Comparison of ENCODE assay signal across 29 cellular contexts in genomic region chr16:86572616-86573015, GRCh38. TPM values are rescaled to one million over a fixed set of nuclear protein-coding genes. Genes with fewer than 3 reads are reported as not detected.
DNase-seq lines count a peak whose midpoint lies in the region; ATAC-seq, FAIRE-seq and TF ChIP-seq lines count a peak whose summit lies in the region.
"Had no signal": no experiment of that assay in that cellular context is flagged by ENCODE, and none has a peak within 500 bp of the region (broad histone marks: within the 10 kb centered on the region; RNA-seq: fewer than 3 reads in every experiment).

No MANE protein-coding gene starts in this region.

- H3K27ac Mint-ChIP-seq in astrocyte (ENCODE audit: unreplicated experiment) = peak overlapping the region; percentile 58
- no peak overlapping the region for H3K27ac Mint-ChIP-seq in activated naive CD4-positive, alpha-beta T cell treated with anti-CD3 and anti-CD28 coated beads for 36 hours
- H3K27ac Mint-ChIP-seq: activated CD4-positive, alpha-beta memory T cell treated with anti-CD3 and anti-CD28 coated beads, Interleukin-2, amount 10 ng/mL, durations not matched to agents 7 days and 5 days; CD4-positive, alpha-beta T cell; progenitor cell of endocrine pancreas; T-helper 17 cell had no signal

- H2BK5ac ChIP-seq in mesenchymal stem cell (ENCODE audit: low read depth, low read length, poor library complexity, severe bottlenecking) = peak overlapping the region; percentile 67

- H3K4me1 ChIP-seq in left ventricle myocardium inferior = peaks cover 40% of the 10 kb centered on the region
- peaks cover 0 to 50% (median 20%) of the 10 kb centered on the region in 9 donors for H3K4me1 ChIP-seq in heart right ventricle
- H3K4me1 ChIP-seq in astrocyte (ENCODE audit: insufficient read depth, low read length) = peaks cover 50% of the 10 kb centered on the region
- peaks cover 38% of the 10 kb centered on the region for H3K4me1 ChIP-seq in mesenchymal stem cell (ENCODE audit: control insufficient read depth, insufficient read depth, low read depth, low read length)
- peaks cover 22 to 42% of the 10 kb centered on the region in 2 donors for H3K4me1 ChIP-seq in thoracic aorta (ENCODE audit: control insufficient read depth in 1 of 2, low read depth in 2 of 2)
- H3K4me1 ChIP-seq: right lobe of liver had no signal

- no peaks in the 10 kb centered on the region for H3K36me3 ChIP-seq in left ventricle myocardium inferior
- no peaks in the 10 kb centered on the region for H3K36me3 ChIP-seq in heart right ventricle
- peaks cover 12% of the 10 kb centered on the region for H3K36me3 ChIP-seq in astrocyte (ENCODE audit: insufficient read depth, low read length)
- H3K36me3 ChIP-seq in mesenchymal stem cell (ENCODE audit: control insufficient read depth in 1 of 2, insufficient read depth in 2 of 2, low read depth in 1 of 2, low read length in 2 of 2) = peaks cover 0 to 29% of the 10 kb centered on the region in 2 experiments
- H3K36me3 ChIP-seq in thoracic aorta = no peaks in the 10 kb centered on the region
- H3K36me3 ChIP-seq: gastroesophageal sphincter, neutrophil, right lobe of liver, tibial nerve had no signal

- no peak overlapping the region for H2BK12ac ChIP-seq in mesenchymal stem cell (ENCODE audit: low read length in 2 of 2)

- no peak overlapping the region for H2BK120ac ChIP-seq in mesenchymal stem cell (ENCODE audit: low read depth, low read length)

- H3K79me1 ChIP-seq in mesenchymal stem cell (replicated peaks; ENCODE audit: low read length, poor library complexity, severe bottlenecking) = no peaks in the 10 kb centered on the region

- H3K14ac ChIP-seq in mesenchymal stem cell (ENCODE audit: low read length in 2 of 2) = no peak overlapping the region

- H3K4me3 Mint-ChIP-seq in astrocyte (ENCODE audit: unreplicated experiment) = no peak overlapping the region
- H3K4me3 Mint-ChIP-seq in activated naive CD4-positive, alpha-beta T cell treated with anti-CD3 and anti-CD28 coated beads for 36 hours = no peak overlapping the region
- H3K4me3 Mint-ChIP-seq: activated CD4-positive, alpha-beta memory T cell treated with anti-CD3 and anti-CD28 coated beads, Interleukin-2, amount 10 ng/mL, durations not matched to agents 7 days and 5 days; CD4-positive, alpha-beta T cell; T-helper 17 cell had no signal

- TF ChIP-seq CTCF in left ventricle myocardium inferior (IDR thresholded peaks at IDR 0.05; ENCODE audit: borderline replicate concordance) (no peak), heart right ventricle (IDR thresholded peaks at IDR 0.05) (no peak), astrocyte (IDR thresholded peaks at IDR 0.05; ENCODE audit: insufficient read depth, low read depth, low read length) (no peak), thoracic aorta (IDR thresholded peaks at IDR 0.05) (no peak)

- peak overlapping the region; percentile 49 for H2AK5ac ChIP-seq in mesenchymal stem cell (ENCODE audit: low read length, severe bottlenecking)

- H3K27me3 Mint-ChIP-seq in astrocyte (ENCODE audit: low read depth, unreplicated experiment) = peaks cover 37% of the 10 kb centered on the region
- peaks cover 73% of the 10 kb centered on the region for H3K27me3 Mint-ChIP-seq in activated naive CD4-positive, alpha-beta T cell treated with anti-CD3 and anti-CD28 coated beads for 36 hours (ENCODE audit: low read depth)

- CTCF ChIA-PET in activated naive CD4-positive, alpha-beta T cell treated with anti-CD3 and anti-CD28 coated beads for 36 hours (lab: Charles Lee) = interaction anchor here (0.7 kb wide), 2 partner anchors 179 to 348 kb away, joined by 3 read pairs; no protein-coding TSS in a partner anchor

- peaks cover 64% of the 10 kb centered on the region for H4K20me1 ChIP-seq in astrocyte (ENCODE audit: insufficient read depth, low read length)

- no peak overlapping the region for H4K91ac ChIP-seq in mesenchymal stem cell (ENCODE audit: low read length)

- peaks cover 94% of the 10 kb centered on the region for H3K79me2 ChIP-seq in astrocyte (ENCODE audit: insufficient read depth, low read length)
- H3K79me2 ChIP-seq: hepatocyte had no signal

- no peak for FAIRE-seq in astrocyte (lab: Jason Lieb, UNC)
- FAIRE-seq: A204.1, bronchial epithelial cell, colon, D721Med, GM18507 had no signal

- no peak for DNase-seq in left ventricle myocardium inferior
- no peak for DNase-seq in heart right ventricle
- DNase-seq in astrocyte (ENCODE audit: low read depth) = no peak
- DNase-seq in mesenchymal stem cell = no peak
- no peak for DNase-seq in thoracic aorta (ENCODE audit: low spot score)
- no peak for DNase-seq in activated naive CD4-positive, alpha-beta T cell treated with anti-CD3 and anti-CD28 coated beads for 36 hours
- no peak for DNase-seq in NCI-H187 treated with DMSO at 0.1 percent for 48 hours (lab: John Stamatoyannopoulos, UW)
- DNase-seq: activated CD4-positive, alpha-beta memory T cell treated with anti-CD3 and anti-CD28 coated beads, Interleukin-2, amount 10 ng/mL, durations not matched to agents 7 days and 5 days; activated CD8-positive, alpha-beta memory T cell treated with anti-CD3 and anti-CD28 coated beads, Interleukin-2, amount 50 U/mL, for 4 hours; activated naive CD4-positive, alpha-beta T cell; CD4-positive, alpha-beta T cell; effector CD4-positive, alpha-beta T cell; NCI-H446 treated with DMSO at 0.1 percent for 48 hours; NCI-H774; right lobe of liver; stimulated activated CD4-positive, alpha-beta T cell treated with anti-CD3 and anti-CD28 coated beads, Interleukin-4, amount 100 ng/mL, for 1 hour; T-helper 17 cell had no signal

- no peak overlapping the region for H3K23ac ChIP-seq in mesenchymal stem cell (ENCODE audit: low read length in 2 of 2)

- intact Hi-C loops in left ventricle myocardium inferior (cut with micrococcal nuclease) = no loop called here
- intact Hi-C loops in heart right ventricle (cut with DNase I) = loop anchor here in 6 of 10 donors (5.0 to 10.0 kb wide), 4 partner anchors 92 to 262 kb away; no protein-coding TSS in a partner anchor
- intact Hi-C loops in activated naive CD4-positive, alpha-beta T cell treated with anti-CD3 and anti-CD28 coated beads for 36 hours (cut with micrococcal nuclease) = no loop called here

- no peak overlapping the region for H4K8ac ChIP-seq in mesenchymal stem cell (ENCODE audit: low read length)

- peak overlapping the region; percentile 88 for H3K27ac ChIP-seq in left ventricle myocardium inferior (replicated peaks)
- peak overlapping the region in 3 of 10 donors; percentile 25 to 90 (median 86) for H3K27ac ChIP-seq in heart right ventricle
- H3K27ac ChIP-seq in astrocyte (ENCODE audit: low read depth, low read length) = peak overlapping the region; percentile 94
- H3K27ac ChIP-seq in mesenchymal stem cell (ENCODE audit: low read length, poor library complexity, severe bottlenecking) = peak overlapping the region; percentile 87
- H3K27ac ChIP-seq in thoracic aorta = peak overlapping the region; percentile 91 to 97
- H3K27ac ChIP-seq: gastroesophageal sphincter, hepatocyte, neutrophil, right lobe of liver had no signal

- H3K4me2 ChIP-seq in astrocyte (ENCODE audit: low read length) = peak overlapping the region; percentile 86
- peak overlapping the region; percentile 43 for H3K4me2 ChIP-seq in mesenchymal stem cell (ENCODE audit: low read length, poor library complexity, severe bottlenecking)
- H3K4me2 ChIP-seq: hepatocyte had no signal

- peaks cover 14% of the 10 kb centered on the region for H3K36me3 Mint-ChIP-seq in astrocyte (ENCODE audit: low read depth, unreplicated experiment)
- H3K36me3 Mint-ChIP-seq in activated naive CD4-positive, alpha-beta T cell treated with anti-CD3 and anti-CD28 coated beads for 36 hours (ENCODE audit: low read depth) = no peaks in the 10 kb centered on the region
- H3K36me3 Mint-ChIP-seq: IgD-negative memory B cell had no signal

- H3K9me3 ChIP-seq in left ventricle myocardium inferior (replicated peaks) (no peaks in the 10 kb centered on the region), heart right ventricle (no peaks in the 10 kb centered on the region), astrocyte (ENCODE audit: insufficient read depth, low read depth, low read length) (no peaks in the 10 kb centered on the region), mesenchymal stem cell (ENCODE audit: control insufficient read depth, low read length) (no peaks in the 10 kb centered on the region), thoracic aorta (no peaks in the 10 kb centered on the region)
- H3K9me3 ChIP-seq: gastroesophageal sphincter, neutrophil, right lobe of liver, tibial nerve had no signal

- H3K4me3 ChIP-seq in left ventricle myocardium inferior (peak overlapping the region; percentile 69), heart right ventricle (no peak overlapping the region), astrocyte (ENCODE audit: insufficient read depth, low read depth, low read length) (peak overlapping the region; percentile 97), mesenchymal stem cell (ENCODE audit: insufficient read depth in 1 of 2, low read depth in 1 of 2, low read length in 2 of 2) (no peak overlapping the region), thoracic aorta (peak overlapping the region; percentile 94)
- H3K4me3 ChIP-seq: gastroesophageal sphincter, hepatocyte, right lobe of liver had no signal

- H3K9ac ChIP-seq in astrocyte (ENCODE audit: low read length) = peak overlapping the region; percentile 99
- no peak overlapping the region for H3K9ac ChIP-seq in mesenchymal stem cell (ENCODE audit: low read length)

- WGBS in heart right ventricle, 2 donors = 81 to 85% methylated on average over 8 of the region's 8 CpGs
- WGBS in mesenchymal stem cell = 90% methylated on average over 6 of the region's 8 CpGs

- no peak overlapping the region for H2BK15ac ChIP-seq in mesenchymal stem cell (ENCODE audit: low read depth, poor library complexity, severe bottlenecking)

- H3K27me3 ChIP-seq in left ventricle myocardium inferior (ENCODE audit: low read depth) (peaks cover 100% of the 10 kb centered on the region), heart right ventricle (peaks cover 7 to 100% (median 93%) of the 10 kb centered on the region in 7 donors), astrocyte (ENCODE audit: insufficient read depth, low read length) (no peaks in the 10 kb centered on the region), mesenchymal stem cell (ENCODE audit: control insufficient read depth in 1 of 2, insufficient read depth in 1 of 2, low read length in 2 of 2) (peaks cover 0 to 45% of the 10 kb centered on the region in 2 experiments), thoracic aorta (replicated peaks; ENCODE audit: insufficient read depth) (no peaks in the 10 kb centered on the region)

- H2AFZ ChIP-seq in astrocyte (ENCODE audit: low read depth, low read length) = no peak overlapping the region
- H2AFZ ChIP-seq in mesenchymal stem cell (ENCODE audit: low read depth, low read length) = no peak overlapping the region
- H2AFZ ChIP-seq: hepatocyte had no signal

- peaks cover 39% of the 10 kb centered on the region for H3K4me1 Mint-ChIP-seq in astrocyte (ENCODE audit: low read depth, unreplicated experiment)
- H3K4me1 Mint-ChIP-seq in activated naive CD4-positive, alpha-beta T cell treated with anti-CD3 and anti-CD28 coated beads for 36 hours (ENCODE audit: low read depth) = peaks cover 8% of the 10 kb centered on the region

- no peak for ATAC-seq in heart right ventricle
- no peak for ATAC-seq in thoracic aorta (ENCODE audit: insufficient number of reproducible peaks, low FRiP score, low read depth)
- ATAC-seq in HG02870 (IDR thresholded peaks at IDR 0.05; ENCODE audit: unreplicated experiment) = no peak
- ATAC-seq: gastroesophageal sphincter, right lobe of liver, T-helper 17 cell had no signal

- peak overlapping the region in 1 of 2 experiments; percentile 21 for H3K18ac ChIP-seq in mesenchymal stem cell (ENCODE audit: low read depth in 1 of 2, low read length in 2 of 2)

- H3K9me3 Mint-ChIP-seq in astrocyte (ENCODE audit: unreplicated experiment) = no peaks in the 10 kb centered on the region
- no peaks in the 10 kb centered on the region for H3K9me3 Mint-ChIP-seq in activated naive CD4-positive, alpha-beta T cell treated with anti-CD3 and anti-CD28 coated beads for 36 hours
- H3K9me3 Mint-ChIP-seq: activated CD4-positive, alpha-beta memory T cell treated with anti-CD3 and anti-CD28 coated beads, Interleukin-2, amount 10 ng/mL, durations not matched to agents 7 days and 5 days; CD4-positive, alpha-beta T cell had no signal

- H3K4ac ChIP-seq in mesenchymal stem cell (ENCODE audit: low read depth in 1 of 2, low read length in 2 of 2) = peak overlapping the region in 1 of 2 experiments; percentile 14

RNA-seq across cellular contexts. Expression of gene FOXL1, which starts 5.7 kb away (rescaled TPM):
- total RNA-seq in left ventricle myocardium inferior = 0.38 TPM
- total RNA-seq in heart right ventricle = 1 to 10 TPM in 3 of 10 donors, under 1 TPM in 7; 0.40 to 1.9 (median 0.84) TPM
- under 1 TPM; 0.78 to 0.95 TPM for polyA plus RNA-seq in heart right ventricle
- total RNA-seq in astrocyte = 6.1 and 8.1 TPM in 2 replicates
- polyA plus RNA-seq in mesenchymal stem cell (2013, experiment 1 of 2) = 10.5 TPM
- 11.8 TPM for polyA plus RNA-seq in mesenchymal stem cell (2013, experiment 2 of 2)
- total RNA-seq in thoracic aorta = 10 to 100 TPM; 52.1 to 52.8 TPM
- not detected for total RNA-seq in activated naive CD4-positive, alpha-beta T cell treated with anti-CD3 and anti-CD28 coated beads for 36 hours
- total RNA-seq: activated CD4-positive, alpha-beta memory T cell treated with anti-CD3 and anti-CD28 coated beads, Interleukin-2, amount 10 ng/mL, durations not matched to agents 7 days and 5 days; CD4-positive, alpha-beta T cell; progenitor cell of endocrine pancreas had no signal
- polyA plus RNA-seq: IgD-negative memory B cell had no signal

RNA-seq across cellular contexts. Expression of gene FOXC2, which starts 6.0 kb away (rescaled TPM):
- total RNA-seq in left ventricle myocardium inferior (1.5 TPM), heart right ventricle (1 to 10 TPM in 8 of 10 donors, under 1 TPM in 2; 0.66 to 2.2 (median 1.9) TPM), astrocyte (15.8 and 15.9 TPM in 2 replicates), thoracic aorta (10 to 100 TPM; 54.5 to 60.7 TPM)
- 1 to 10 TPM; 1.2 to 1.3 TPM for polyA plus RNA-seq in heart right ventricle
- 2.7 TPM for polyA plus RNA-seq in mesenchymal stem cell (2013, experiment 1 of 2)
- polyA plus RNA-seq in mesenchymal stem cell (2013, experiment 2 of 2) = 2.8 TPM
- not detected for total RNA-seq in activated naive CD4-positive, alpha-beta T cell treated with anti-CD3 and anti-CD28 coated beads for 36 hours
- total RNA-seq: activated CD4-positive, alpha-beta memory T cell treated with anti-CD3 and anti-CD28 coated beads, Interleukin-2, amount 10 ng/mL, durations not matched to agents 7 days and 5 days; hepatocyte; progenitor cell of endocrine pancreas; T-helper 17 cell had no signal
- polyA plus RNA-seq: IgD-negative memory B cell had no signal

RNA-seq across cellular contexts. Expression of gene MTHFSD, which starts 17.6 kb away (rescaled TPM):
- 10.2 TPM for total RNA-seq in left ventricle myocardium inferior
- 10 to 100 TPM in 8 of 10 donors, 1 to 10 TPM in 2; 8.9 to 13.1 (median 11.4) TPM for total RNA-seq in heart right ventricle
- 10 to 100 TPM in 1 of 2 donors, 1 to 10 TPM in 1; 5.1 to 11.3 TPM for polyA plus RNA-seq in heart right ventricle
- total RNA-seq in astrocyte = 15.6 and 16.5 TPM in 2 replicates
- polyA plus RNA-seq in mesenchymal stem cell (2013, experiment 1 of 2) = 8.3 TPM
- polyA plus RNA-seq in mesenchymal stem cell (2013, experiment 2 of 2) = 6.8 TPM
- 10 to 100 TPM; 25.0 to 30.8 TPM for total RNA-seq in thoracic aorta
- 10 to 100 TPM; 21.9 to 24.1 TPM for total RNA-seq in activated naive CD4-positive, alpha-beta T cell treated with anti-CD3 and anti-CD28 coated beads for 36 hours

Comparison
In these comparisons a context has a peak if more than half of its experiments do, and no peak if none do; other contexts are left out.
1. H3K4me3 ChIP-seq: peak in left ventricle myocardium inferior (single experiment), astrocyte (single experiment) and thoracic aorta (single experiment); none in heart right ventricle (0 of 10) and mesenchymal stem cell (0 of 2).
2. intact Hi-C loops: an anchor here in heart right ventricle (5.0 to 10.0 kb wide); none called in left ventricle myocardium inferior and activated naive CD4-positive, alpha-beta T cell treated with anti-CD3 and anti-CD28 coated beads for 36 hours.